Comparison of ENCODE assay signal across 13 cellular contexts in genomic region chrX:106959897-106960296, GRCh38. TPM values are rescaled to one million over a fixed set of nuclear protein-coding genes. Genes with fewer than 3 reads are reported as not detected.
A peak's percentile ranks its signal among the peaks of the same experiment; 100 is the strongest.
DNase-seq lines count a peak whose midpoint lies in the region; ATAC-seq and TF ChIP-seq lines count a peak whose summit lies in the region.
"Had no signal": no experiment of that assay in that cellular context is flagged by ENCODE, and none has a peak within 500 bp of the region (broad histone marks: within the 10 kb centered on the region; RNA-seq: fewer than 3 reads in every experiment).

No MANE protein-coding gene starts in this region.

- no peaks in the 10 kb centered on the region for H3K27me3 ChIP-seq in H9 (ENCODE audit: insufficient read depth, low read length)

- H4K8ac ChIP-seq in H9 (replicated peaks; ENCODE audit: insufficient read length, low read depth, low read length), result no peak overlapping the region

- no peaks in the 10 kb centered on the region for H3K79me1 ChIP-seq in H9 (ENCODE audit: insufficient read depth, low read depth, low read length, poor library complexity, severe bottlenecking)

- H3K18ac ChIP-seq in H9 (ENCODE audit: insufficient read length, low read depth, low read length), result no peak overlapping the region

- H3K14ac ChIP-seq in H9 (ENCODE audit: insufficient read depth, low read length), result no peak overlapping the region

- H2BK15ac ChIP-seq in H9 (ENCODE audit: low read depth, low read length), result no peak overlapping the region

- H2AFZ ChIP-seq in H9 (ENCODE audit: low read length), result no peak overlapping the region

- H3K36me3 Mint-ChIP-seq in H9 (ENCODE audit: insufficient read depth in 1 of 3, low read depth in 3 of 3), result peaks cover 2 to 18% (median 14%) of the 10 kb centered on the region in 3 experiments; a peak in 5 of 7 replicates

- no peak overlapping the region for H2BK5ac ChIP-seq in H9 (ENCODE audit: insufficient read length, low read length)

- no peaks in the 10 kb centered on the region for H4K20me1 ChIP-seq in H9 (ENCODE audit: control insufficient read depth, insufficient read depth, insufficient read length)

- no peaks in the 10 kb centered on the region for H3K4me1 Mint-ChIP-seq in H9

- H3K27ac ChIP-seq in 22Rv1 (no peak overlapping the region), H9 (ENCODE audit: insufficient read length, low read depth, low read length) (no peak overlapping the region), VCaP (no peak overlapping the region)

- no peak overlapping the region for H2BK20ac ChIP-seq in H9 (ENCODE audit: low read depth, low read length, poor library complexity, severe bottlenecking)

- H3K4me1 ChIP-seq in H9 (ENCODE audit: insufficient read depth, low read length), result no peaks in the 10 kb centered on the region

- H3K56ac ChIP-seq in H9 (ENCODE audit: insufficient read length, low read depth, low read length), result no peak overlapping the region

- no peak overlapping the region for H3K9ac ChIP-seq in H9 (ENCODE audit: extremely low read depth, insufficient read length, low read length)

- TF ChIP-seq CTCF in 22Rv1 (IDR thresholded peaks at IDR 0.05) (peak; percentile 26), H9 (conservative IDR thresholded peaks at IDR 0.05) (peak; percentile 43; the same call in 2 of the 3 replicates), VCaP (conservative IDR thresholded peaks at IDR 0.05) (peak; percentile 63)

- no CpG with 5 or more reads among the region's 2 CpGs for WGBS in H9 (ENCODE audit: extremely low coverage, insufficient read length, low lambda C conversion rate)

- H3K9me3 ChIP-seq in H9 (ENCODE audit: control insufficient read depth, low read depth, low read length), result no peaks in the 10 kb centered on the region

- ATAC-seq in GM18870 (IDR thresholded peaks at IDR 0.05; ENCODE audit: unreplicated experiment), result no peak
- ATAC-seq: left ventricle myocardium superior had no signal

- no peak overlapping the region for H3K4me3 Mint-ChIP-seq in H9

- no peak overlapping the region for H3K4me2 ChIP-seq in H9 (ENCODE audit: insufficient read depth, insufficient read length, low read length)

- no peak overlapping the region for H4K91ac ChIP-seq in H9 (ENCODE audit: insufficient read length, low read depth, low read length)

- H2AK5ac ChIP-seq in H9 (ENCODE audit: insufficient read length, low read length), result no peak overlapping the region

- H3K23ac ChIP-seq in H9 (ENCODE audit: insufficient read length, low read depth, low read length), result no peak overlapping the region

- H4K5ac ChIP-seq in H9 (ENCODE audit: insufficient read length, low read depth, low read length), result no peak overlapping the region

- no peaks in the 10 kb centered on the region for H3K79me2 ChIP-seq in H9 (ENCODE audit: insufficient read depth, low read length)

- no peaks in the 10 kb centered on the region for H3K27me3 Mint-ChIP-seq in H9 (ENCODE audit: low read depth)

- no peak overlapping the region for H3K27ac Mint-ChIP-seq in H9

- H2BK120ac ChIP-seq in H9 (ENCODE audit: low read depth, low read length, poor library complexity, severe bottlenecking), result no peak overlapping the region

- no peaks in the 10 kb centered on the region for H3K23me2 ChIP-seq in H9 (ENCODE audit: insufficient read length, low read depth, low read length, poor library complexity, severe bottlenecking)

- no peak overlapping the region for H2BK12ac ChIP-seq in H9 (ENCODE audit: insufficient read length, low read depth, low read length)

- H3T11ph ChIP-seq in H9 (ENCODE audit: low read length), result no peak overlapping the region

- no peak for DNase-seq in H9
- peak; percentile 58 for DNase-seq in iPS-NIHi7 (ENCODE audit: extremely low spot score)
- DNase-seq in activated T-cell treated with anti-CD3 and anti-CD28 coated beads, Interleukin-2, amount 50 U/mL, for 48 hours, result no peak
- no peak for DNase-seq in HK-2 (ENCODE audit: unreplicated experiment)
- no peak for DNase-seq in activated CD8-positive, alpha-beta memory T cell treated with anti-CD3 and anti-CD28 coated beads, Interleukin-2, amount 50 U/mL, for 4 hours
- DNase-seq: activated CD4-positive, alpha-beta T cell treated with anti-CD3 and anti-CD28 coated beads, Interleukin-2, amount 50 U/mL, for 48 hours; DMS79 treated with DMSO at 0.1 percent for 48 hours; left ventricle myocardium superior; stimulated activated CD4-positive, alpha-beta T cell treated with anti-CD3 and anti-CD28 coated beads, Interleukin-4, amount 100 ng/mL, for 4 hours had no signal

- H3K9me3 Mint-ChIP-seq in H9, result peaks cover 0 to 45% of the 10 kb centered on the region in 2 experiments; a peak in 2 of 5 replicates

- no peak overlapping the region for H3K4ac ChIP-seq in H9 (ENCODE audit: low read depth, low read length)

RNA-seq across cellular contexts. Expression of gene CLDN2, which starts 39.7 kb away (rescaled TPM):
- not detected in 2 replicates for total RNA-seq in H9 (2021)
- total RNA-seq: cerebellum, left ventricle myocardium superior had no signal

RNA-seq across cellular contexts. Expression of gene MORC4, which starts 40.1 kb away (rescaled TPM):
- total RNA-seq in H9 (2021), result 3.0 and 4.3 TPM in 2 replicates

RNA-seq across cellular contexts. Expression of gene RIPPLY1, which starts 56.8 kb away (rescaled TPM):
- not detected in 2 replicates for total RNA-seq in H9 (2021)
- total RNA-seq: cerebellum, left ventricle myocardium superior had no signal
